Comparison of ENCODE assay signal across 7 cellular contexts in genomic region chr16:57815987-57816745, GRCh38. TPM values are rescaled to one million over a fixed set of nuclear protein-coding genes. Genes with fewer than 3 reads are reported as not detected.
DNase-seq lines count a peak whose midpoint lies in the region; ATAC-seq and TF ChIP-seq lines count a peak whose summit lies in the region.

No MANE protein-coding gene starts in this region.

- no peaks in the 10 kb centered on the region for H3K27me3 ChIP-seq in body of pancreas
- no peaks in the 10 kb centered on the region for H3K27me3 ChIP-seq in skeletal muscle tissue (ENCODE audit: control insufficient read depth in 3 of 3, insufficient read depth in 3 of 3, low read length in 3 of 3)

- H3K9me3 ChIP-seq in body of pancreas: no peaks in the 10 kb centered on the region
- H3K9me3 ChIP-seq in skeletal muscle tissue (ENCODE audit: control insufficient read depth in 3 of 3, low read length in 3 of 3): no peaks in the 10 kb centered on the region

- H3K27ac ChIP-seq in body of pancreas (peak overlapping the region; percentile 77 to 89 (median 83)), skeletal muscle tissue (ENCODE audit: low read depth, low read length) (peak overlapping the region; percentile 95)

- DNase-seq in GM03348 (ENCODE audit: low spot score): peak; percentile 94
- DNase-seq in RPMI7951 (ENCODE audit: low read depth): peak; percentile 95
- peak; percentile 86 to 94 (median 91) for DNase-seq in body of pancreas
- DNase-seq in iPS-NIHi11 (ENCODE audit: low spot score): peak; percentile 80
- no peak for DNase-seq in NCI-H1436 (lab: John Stamatoyannopoulos, UW)

- H3K4me1 ChIP-seq in body of pancreas: peaks cover 50% of the 10 kb centered on the region
- peaks cover 22 to 40% (median 34%) of the 10 kb centered on the region in 3 donors for H3K4me1 ChIP-seq in skeletal muscle tissue (ENCODE audit: control insufficient read depth in 3 of 3, insufficient read depth in 3 of 3, low read length in 3 of 3)

- H3K36me3 ChIP-seq in body of pancreas (replicated peaks in 1 of 2; ENCODE audit: insufficient read depth in 1 of 2, low read depth in 2 of 2): no peaks in the 10 kb centered on the region
- H3K36me3 ChIP-seq in skeletal muscle tissue (ENCODE audit: control insufficient read depth in 3 of 3, insufficient read depth in 3 of 3, low read length in 3 of 3): no peaks in the 10 kb centered on the region

- intact Hi-C loops in body of pancreas (cut with DNase I): no loop called here

- H3K4me3 ChIP-seq in body of pancreas (no peak overlapping the region), skeletal muscle tissue (ENCODE audit: low read length in 3 of 3) (peak overlapping the region; percentile 26 to 43 (median 35))

- TF ChIP-seq POLR2A in body of pancreas (IDR thresholded peaks at IDR 0.05): peak in 2 of 3 donors; percentile 18 to 32

- peak; percentile 46 for ATAC-seq in HG03135 (IDR thresholded peaks at IDR 0.05; ENCODE audit: unreplicated experiment)
- peak; percentile 95 for ATAC-seq in body of pancreas

- no peak for TF ChIP-seq CTCF in body of pancreas (IDR thresholded peaks at IDR 0.05)

- peak overlapping the region; percentile 10 to 68 (median 65) for H3K9ac ChIP-seq in skeletal muscle tissue (ENCODE audit: low read depth in 1 of 3, low read length in 3 of 3)

- 9 to 16% methylated on average over 9 to 16 of the region's 16 CpGs for WGBS in body of pancreas, 2 donors

RNA-seq across cellular contexts. Expression of gene KIFC3, which starts 13.9 kb away (rescaled TPM):
- 49.3 and 58.5 TPM in 2 replicates for total RNA-seq in RPMI7951 (2014; rRNA removed; shearing (Covaris generic))
- total RNA-seq in body of pancreas: 100 to 1,000 TPM; 120 to 205 TPM
- total RNA-seq in skeletal muscle tissue: 9.9 TPM

Comparison
In these comparisons a context has a peak if more than half of its experiments do, and no peak if none do; other contexts are left out.
1. H3K4me3 ChIP-seq: peak in skeletal muscle tissue (3 of 3); none in body of pancreas (0 of 2).